ENCODE assay signal across 11 cellular contexts in genomic region chr12:14959126-14959440, GRCh38. TPM values are rescaled to one million over a fixed set of nuclear protein-coding genes. Genes with fewer than 3 reads are reported as not detected.
A peak's percentile ranks its signal among the peaks of the same experiment; 100 is the strongest.
DNase-seq lines count a peak whose midpoint lies in the region; ATAC-seq lines count a peak whose summit lies in the region.
"Had no signal": no experiment of that assay in that cellular context is flagged by ENCODE, and none has a peak within 500 bp of the region (broad histone marks: within the 10 kb centered on the region; RNA-seq: fewer than 3 reads in every experiment).

No MANE protein-coding gene starts in this region.

- no peaks in the 10 kb centered on the region for H3K27me3 ChIP-seq in BLaER1
- H3K27me3 ChIP-seq: pancreas had no signal

- POLR2A ChIA-PET in activated naive CD8-positive, alpha-beta T cell treated with anti-CD3 and anti-CD28 coated beads, Interleukin-2, amount 10 ng/mL, durations not matched to agents 7 days and 5 days (lab: Charles Lee), result interaction anchor here (0.8 to 8.2 kb wide), 7 partner anchors 8 to 593 kb away, joined by 3 to 186 read pairs (median 5); partner anchors contain the start of genes ATF7IP, C12orf60 and WBP11

- H4K20me1 ChIP-seq in BLaER1, result peaks cover 60% of the 10 kb centered on the region

- peak overlapping the region; percentile 90 for H3K9ac ChIP-seq in BLaER1

- no peak for DNase-seq in activated naive CD8-positive, alpha-beta T cell treated with anti-CD3 and anti-CD28 coated beads, Interleukin-2, amount 10 ng/mL, durations not matched to agents 7 days and 5 days
- DNase-seq in natural killer cell treated with Interleukin-12 subunit alpha and Interleukin-12 subunit beta and Interleukin-15 and Interleukin-18, amount 100 ng/mL, for 72 hours (ENCODE audit: low spot score), result no peak
- DNase-seq in EL (no peak), NCI-H748 treated with DMSO at 0.1 percent for 48 hours (lab: John Stamatoyannopoulos, UW) (no peak), amniotic stem cell (lab: John Stamatoyannopoulos, UW) (no peak)
- no peak for DNase-seq in effector CD8-positive, alpha-beta T cell (lab: John Stamatoyannopoulos, UW)
- DNase-seq: Calu3, NCI-H774, pancreas had no signal

- no peak for ATAC-seq in activated naive CD8-positive, alpha-beta T cell treated with anti-CD3 and anti-CD28 coated beads, Interleukin-2, amount 10 ng/mL, durations not matched to agents 7 days and 5 days (ENCODE audit: low read depth)
- ATAC-seq in natural killer cell treated with Interleukin-12 subunit alpha and Interleukin-12 subunit beta and Interleukin-15 and Interleukin-18, amount 100 ng/mL, for 72 hours, result no peak
- ATAC-seq: pancreas had no signal

- H3K9me3 ChIP-seq in BLaER1, result no peaks in the 10 kb centered on the region
- H3K9me3 ChIP-seq: pancreas had no signal

- peak overlapping the region; percentile 93 for H3K4me2 ChIP-seq in BLaER1

- no peaks in the 10 kb centered on the region for H3K9me3 Mint-ChIP-seq in IgD-negative memory B cell
- no peaks in the 10 kb centered on the region for H3K9me3 Mint-ChIP-seq in activated naive CD8-positive, alpha-beta T cell treated with anti-CD3 and anti-CD28 coated beads, Interleukin-2, amount 10 ng/mL, durations not matched to agents 7 days and 5 days
- H3K9me3 Mint-ChIP-seq in natural killer cell treated with Interleukin-12 subunit alpha and Interleukin-12 subunit beta and Interleukin-15 and Interleukin-18, amount 100 ng/mL, for 72 hours, result no peaks in the 10 kb centered on the region

- H3K4me3 ChIP-seq in BLaER1, result peak overlapping the region; percentile 83

- peaks cover 24 to 52% (median 40%) of the 10 kb centered on the region in 3 donors for H3K4me1 Mint-ChIP-seq in IgD-negative memory B cell
- H3K4me1 Mint-ChIP-seq in activated naive CD8-positive, alpha-beta T cell treated with anti-CD3 and anti-CD28 coated beads, Interleukin-2, amount 10 ng/mL, durations not matched to agents 7 days and 5 days, result peaks cover 41% of the 10 kb centered on the region
- H3K4me1 Mint-ChIP-seq in natural killer cell treated with Interleukin-12 subunit alpha and Interleukin-12 subunit beta and Interleukin-15 and Interleukin-18, amount 100 ng/mL, for 72 hours (ENCODE audit: low read depth in 2 of 2), result peaks cover 60 to 85% of the 10 kb centered on the region in 2 donors

- H3K27ac ChIP-seq in BLaER1, result peak overlapping the region; percentile 96

- H3K4me1 ChIP-seq in BLaER1, result peaks cover 60% of the 10 kb centered on the region

- H3K27ac Mint-ChIP-seq in IgD-negative memory B cell, result peak overlapping the region; percentile 93 to 98 (median 96)
- peak overlapping the region; percentile 99 for H3K27ac Mint-ChIP-seq in activated naive CD8-positive, alpha-beta T cell treated with anti-CD3 and anti-CD28 coated beads, Interleukin-2, amount 10 ng/mL, durations not matched to agents 7 days and 5 days
- peak overlapping the region; percentile 97 to 99 for H3K27ac Mint-ChIP-seq in natural killer cell treated with Interleukin-12 subunit alpha and Interleukin-12 subunit beta and Interleukin-15 and Interleukin-18, amount 100 ng/mL, for 72 hours

- H3K36me3 ChIP-seq in BLaER1, result peaks cover 21% of the 10 kb centered on the region
- H3K36me3 ChIP-seq: pancreas had no signal

- H3K36me3 Mint-ChIP-seq in IgD-negative memory B cell, result peaks cover 18% of the 10 kb centered on the region
- H3K36me3 Mint-ChIP-seq in activated naive CD8-positive, alpha-beta T cell treated with anti-CD3 and anti-CD28 coated beads, Interleukin-2, amount 10 ng/mL, durations not matched to agents 7 days and 5 days, result peaks cover 39% of the 10 kb centered on the region
- peaks cover 10% of the 10 kb centered on the region for H3K36me3 Mint-ChIP-seq in natural killer cell treated with Interleukin-12 subunit alpha and Interleukin-12 subunit beta and Interleukin-15 and Interleukin-18, amount 100 ng/mL, for 72 hours

- H3K27me3 Mint-ChIP-seq in IgD-negative memory B cell, result no peaks in the 10 kb centered on the region
- H3K27me3 Mint-ChIP-seq in activated naive CD8-positive, alpha-beta T cell treated with anti-CD3 and anti-CD28 coated beads, Interleukin-2, amount 10 ng/mL, durations not matched to agents 7 days and 5 days, result no peaks in the 10 kb centered on the region
- H3K27me3 Mint-ChIP-seq in natural killer cell treated with Interleukin-12 subunit alpha and Interleukin-12 subunit beta and Interleukin-15 and Interleukin-18, amount 100 ng/mL, for 72 hours, result no peaks in the 10 kb centered on the region

- peak overlapping the region; percentile 96 to 99 (median 98) for H3K4me3 Mint-ChIP-seq in IgD-negative memory B cell
- peak overlapping the region; percentile 98 for H3K4me3 Mint-ChIP-seq in activated naive CD8-positive, alpha-beta T cell treated with anti-CD3 and anti-CD28 coated beads, Interleukin-2, amount 10 ng/mL, durations not matched to agents 7 days and 5 days
- H3K4me3 Mint-ChIP-seq in natural killer cell treated with Interleukin-12 subunit alpha and Interleukin-12 subunit beta and Interleukin-15 and Interleukin-18, amount 100 ng/mL, for 72 hours, result peak overlapping the region; percentile 99

RNA-seq across cellular contexts. Expression of gene ARHGDIB, which starts 2.3 kb away (rescaled TPM):
- polyA plus RNA-seq in IgD-negative memory B cell, result 2,289 TPM
- 1,000 to 10,000 TPM; 1,212 to 1,244 TPM for total RNA-seq in activated naive CD8-positive, alpha-beta T cell treated with anti-CD3 and anti-CD28 coated beads, Interleukin-2, amount 10 ng/mL, durations not matched to agents 7 days and 5 days
- 100 to 1,000 TPM; 412 to 543 TPM for total RNA-seq in natural killer cell treated with Interleukin-12 subunit alpha and Interleukin-12 subunit beta and Interleukin-15 and Interleukin-18, amount 100 ng/mL, for 72 hours

RNA-seq across cellular contexts. Expression of gene PDE6H, which starts 13.8 kb away (rescaled TPM):
- not detected for polyA plus RNA-seq in IgD-negative memory B cell
- not detected for total RNA-seq in activated naive CD8-positive, alpha-beta T cell treated with anti-CD3 and anti-CD28 coated beads, Interleukin-2, amount 10 ng/mL, durations not matched to agents 7 days and 5 days
- total RNA-seq in natural killer cell treated with Interleukin-12 subunit alpha and Interleukin-12 subunit beta and Interleukin-15 and Interleukin-18, amount 100 ng/mL, for 72 hours, result not detected
- total RNA-seq: Calu3, pancreas had no signal
- polyA plus RNA-seq: pancreas had no signal

RNA-seq across cellular contexts. Expression of gene ERP27, which starts 20.7 kb away (rescaled TPM):
- 1.9 TPM for polyA plus RNA-seq in IgD-negative memory B cell
- 10 to 100 TPM; 10.1 to 11.8 TPM for total RNA-seq in activated naive CD8-positive, alpha-beta T cell treated with anti-CD3 and anti-CD28 coated beads, Interleukin-2, amount 10 ng/mL, durations not matched to agents 7 days and 5 days
- 1 to 10 TPM; 3.2 to 3.7 TPM for total RNA-seq in natural killer cell treated with Interleukin-12 subunit alpha and Interleukin-12 subunit beta and Interleukin-15 and Interleukin-18, amount 100 ng/mL, for 72 hours
